In genomic region chr6:161029195-161029809, GRCh38 we compare ENCODE assay signal across 8 cellular contexts. TPM values are rescaled to one million over a fixed set of nuclear protein-coding genes. Genes with fewer than 3 reads are reported as not detected.
DNase-seq lines count a peak whose midpoint lies in the region; ATAC-seq lines count a peak whose summit lies in the region.

No MANE protein-coding gene starts in this region.

- 13 to 17% methylated on average over 8 of the region's 8 CpGs for WGBS in aorta, 2 donors

- no peaks in the 10 kb centered on the region for H3K27me3 ChIP-seq in aorta (ENCODE audit: control insufficient read depth in 1 of 2, insufficient read depth in 2 of 2, low read length in 1 of 2)

- peak; percentile 64 for DNase-seq in H4 (ENCODE audit: low spot score)
- DNase-seq in MV-4-11 (lab: John Stamatoyannopoulos, UW) = peak; percentile 52
- peak; percentile 71 for DNase-seq in kidney glomerular epithelial cell (lab: John Stamatoyannopoulos, UW)
- DNase-seq in aorta = no peak
- no peak for DNase-seq in NCI-H446 treated with DMSO at 0.1 percent for 48 hours (lab: John Stamatoyannopoulos, UW)
- DNase-seq in nucleus accumbens (lab: John Stamatoyannopoulos, UW) = no peak
- DNase-seq in NCI-H510A treated with DMSO at 0.1 percent for 48 hours (lab: John Stamatoyannopoulos, UW) = no peak

- no peaks in the 10 kb centered on the region for H3K36me3 ChIP-seq in aorta (ENCODE audit: control insufficient read depth in 1 of 2, insufficient read depth in 2 of 2, low read length in 1 of 2)

- intact Hi-C loops in aorta (cut with DNase I) = no loop called here

- H3K4me3 ChIP-seq in aorta (ENCODE audit: low read length in 2 of 2) = no peak overlapping the region

- H3K9me3 ChIP-seq in aorta (ENCODE audit: control insufficient read depth, low read length) = no peaks in the 10 kb centered on the region

- no peaks in the 10 kb centered on the region for H3K4me1 ChIP-seq in aorta (ENCODE audit: control insufficient read depth in 1 of 2, insufficient read depth in 2 of 2, low read length in 2 of 2)

- no peak overlapping the region for H3K27ac ChIP-seq in aorta (ENCODE audit: low read depth in 1 of 2, low read length in 2 of 2)

- ATAC-seq in GM18498 (IDR thresholded peaks at IDR 0.05; ENCODE audit: unreplicated experiment) (peak; percentile 80), aorta (ENCODE audit: low FRiP score) (no peak)

RNA-seq across cellular contexts. Expression of gene MAP3K4, which starts 37.7 kb away (rescaled TPM):
- 10.3 and 10.5 TPM in 2 replicates for total RNA-seq in H4 (2014; rRNA removed; shearing (Covaris generic))
- 10 to 100 TPM; 39.7 to 63.7 TPM for total RNA-seq in aorta
- 10 to 100 TPM in 1 of 2 donors, 1 to 10 TPM in 1; 5.3 to 26.0 TPM for polyA plus RNA-seq in aorta

Comparison
In these comparisons a context has a peak if more than half of its experiments do, and no peak if none do; other contexts are left out.
1. DNase-seq: peak in H4 (single experiment), MV-4-11 (single experiment) and kidney glomerular epithelial cell (single experiment); none in aorta (0 of 2), NCI-H446 treated with DMSO at 0.1 percent for 48 hours (single experiment), nucleus accumbens (0 of 56) and NCI-H510A treated with DMSO at 0.1 percent for 48 hours (single experiment).